ENCODE assay signal across 20 cellular contexts in genomic region chrX:151724563-151725337, GRCh38. TPM values are rescaled to one million over a fixed set of nuclear protein-coding genes. Genes with fewer than 3 reads are reported as not detected.
A peak's percentile ranks its signal among the peaks of the same experiment; 100 is the strongest.
DNase-seq lines count a peak whose midpoint lies in the region; ATAC-seq and TF ChIP-seq lines count a peak whose summit lies in the region.
"Had no signal": no experiment of that assay in that cellular context is flagged by ENCODE, and none has a peak within 500 bp of the region (broad histone marks: within the 10 kb centered on the region; RNA-seq: fewer than 3 reads in every experiment).

No MANE protein-coding gene starts in this region.

- H3K4me3 ChIP-seq in heart right ventricle: no peak overlapping the region
- no peak overlapping the region for H3K4me3 ChIP-seq in PC-3 (ENCODE audit: low read length)

- DNase-seq in heart right ventricle (no peak), Right ventricle myocardium inferior (ENCODE audit: missing footprints) (no peak), NCI-H2171 (lab: John Stamatoyannopoulos, UW) (peak; percentile 8), cerebellar cortex (ENCODE audit: low spot score) (peak; percentile 47), sciatic nerve (ENCODE audit: low spot score) (peak; percentile 48), T-helper 9 cell (no peak), NCI-H524 treated with DMSO at 0.1 percent for 48 hours (lab: John Stamatoyannopoulos, UW) (no peak), PC-3 (no peak)
- DNase-seq: BE2C; CD8-positive, alpha-beta memory T cell; DND-41; MM.1S; NCI-H1105 treated with DMSO at 0.1 percent for 48 hours; NCI-H1694; NCI-H2081 treated with DMSO at 0.1 percent for 48 hours; NCI-H345; NCI-H526; SHP77 treated with DMSO at 0.1 percent for 48 hours; SK-N-SH had no signal

- intact Hi-C loops in heart right ventricle (cut with DNase I): loop anchor here in 2 of 10 donors (5.0 kb wide), 1 partner anchor 572 kb away; no protein-coding TSS in a partner anchor
- intact Hi-C loops in Right ventricle myocardium inferior (cut with DNase I): no loop called here
- intact Hi-C loops in sciatic nerve (cut with DNase I): no loop called here
- intact Hi-C loops in PC-3 (cut with micrococcal nuclease): no loop called here

- H3K27ac ChIP-seq in heart right ventricle: peak overlapping the region in 6 of 10 donors; percentile 35 to 70 (median 61)
- no peak overlapping the region for H3K27ac ChIP-seq in PC-3 (ENCODE audit: low read length)

- no peak overlapping the region for H3K9ac ChIP-seq in PC-3 (ENCODE audit: low read length)
- H3K9ac ChIP-seq: SK-N-SH had no signal

- H3K36me3 ChIP-seq in heart right ventricle (no peaks in the 10 kb centered on the region), PC-3 (ENCODE audit: low read depth, low read length) (no peaks in the 10 kb centered on the region)
- H3K36me3 ChIP-seq: BE2C had no signal

- WGBS in heart right ventricle, 2 donors: 34 to 49% methylated on average over 5 to 7 of the region's 7 CpGs

- H2AFZ ChIP-seq in PC-3 (ENCODE audit: low read length): no peak overlapping the region

- H3K27me3 ChIP-seq in heart right ventricle (peaks cover 0 to 4% (median 0%) of the 10 kb centered on the region in 7 donors), PC-3 (ENCODE audit: low read length) (no peaks in the 10 kb centered on the region)
- H3K27me3 ChIP-seq: BE2C had no signal

- ATAC-seq in heart right ventricle: peak in 2 of 8 donors; percentile 22 to 31
- ATAC-seq in Right ventricle myocardium inferior: no peak
- no peak for ATAC-seq in sciatic nerve
- no peak for ATAC-seq in PC-3

- POLR2A ChIA-PET in PC-3 (lab: Charles Lee; ENCODE audit: unreplicated experiment): no interaction called here

- H3K4me2 ChIP-seq in PC-3 (ENCODE audit: low read length): no peak overlapping the region
- H3K4me2 ChIP-seq: SK-N-SH had no signal

- no peaks in the 10 kb centered on the region for H3K79me2 ChIP-seq in PC-3 (ENCODE audit: low read length)

- CTCF ChIA-PET in PC-3 (lab: Charles Lee): no interaction called here

- no peaks in the 10 kb centered on the region for H4K20me1 ChIP-seq in PC-3 (ENCODE audit: low read length)

- H3K9me3 ChIP-seq in heart right ventricle (no peaks in the 10 kb centered on the region), PC-3 (ENCODE audit: low read length) (no peaks in the 10 kb centered on the region)
- H3K9me3 ChIP-seq: BE2C, SK-N-SH had no signal

- no peak for TF ChIP-seq CTCF in heart right ventricle (IDR thresholded peaks at IDR 0.05)
- no peak for TF ChIP-seq CTCF in PC-3 (conservative IDR thresholded peaks at IDR 0.05; ENCODE audit: low read depth, low read length)

- H3K4me1 ChIP-seq in heart right ventricle (peaks cover 0 to 18% (median 10%) of the 10 kb centered on the region in 9 donors), PC-3 (ENCODE audit: insufficient read depth, low read length) (no peaks in the 10 kb centered on the region)
- H3K4me1 ChIP-seq: BE2C had no signal

- H3F3A ChIP-seq in PC-3 (ENCODE audit: low read length, unreplicated experiment): no peaks in the 10 kb centered on the region

- H3K9me2 ChIP-seq in PC-3 (replicated peaks; ENCODE audit: low read length): no peaks in the 10 kb centered on the region
- H3K9me2 ChIP-seq: SK-N-SH had no signal

- no TSS peak for BruUV-seq in PC-3 (replicated peaks; lab: Mats Ljungman, UMichigan)

RNA-seq across cellular contexts. Expression of gene FATE1, which starts 8.9 kb away (rescaled TPM):
- 1 to 10 TPM in 1 of 10 donors, under 1 TPM in 4, not detected in 5; 0.25 to 2.2 (median 0.58) TPM for total RNA-seq in heart right ventricle
- polyA plus RNA-seq in heart right ventricle: under 1 TPM; 0.35 to 0.59 TPM
- not detected for total RNA-seq in Right ventricle myocardium inferior
- 0.36 TPM for total RNA-seq in sciatic nerve
- not detected in 2 replicates for total RNA-seq in PC-3 (2014; rRNA removed)
- total RNA-seq: CD8-positive, alpha-beta memory T cell; LHCN-M2 had no signal
- polyA plus RNA-seq: CD8-positive, alpha-beta memory T cell; SK-N-SH had no signal

RNA-seq across cellular contexts. Expression of gene CNGA2, which starts 9.8 kb away (rescaled TPM):
- total RNA-seq in heart right ventricle: not detected
- polyA plus RNA-seq in heart right ventricle: not detected
- total RNA-seq in Right ventricle myocardium inferior: not detected
- total RNA-seq in sciatic nerve: not detected
- not detected in 2 replicates for total RNA-seq in PC-3 (2014; rRNA removed)
- total RNA-seq: CD8-positive, alpha-beta memory T cell; LHCN-M2 had no signal
- polyA plus RNA-seq: CD8-positive, alpha-beta memory T cell; SK-N-SH had no signal

RNA-seq across cellular contexts. Expression of gene PRRG3, which starts 29.5 kb away (rescaled TPM):
- total RNA-seq in heart right ventricle (1 to 10 TPM; 1.4 to 4.4 (median 2.5) TPM), Right ventricle myocardium inferior (3.4 TPM), sciatic nerve (64.3 TPM), PC-3 (2014; rRNA removed) (not detected in 2 replicates)
- 1 to 10 TPM in 1 of 2 donors, under 1 TPM in 1; 0.20 to 1.0 TPM for polyA plus RNA-seq in heart right ventricle
- total RNA-seq: CD8-positive, alpha-beta memory T cell; LHCN-M2 had no signal
- polyA plus RNA-seq: CD8-positive, alpha-beta memory T cell; SK-N-SH had no signal

Comparison
In these comparisons a context has a peak if more than half of its experiments do, and no peak if none do; other contexts are left out.
1. DNase-seq: peak in NCI-H2171 (single experiment), cerebellar cortex (single experiment) and sciatic nerve (single experiment); none in heart right ventricle (0 of 2), Right ventricle myocardium inferior (single experiment), T-helper 9 cell (single experiment), NCI-H524 treated with DMSO at 0.1 percent for 48 hours (single experiment) and PC-3 (single experiment).
2. RNA of gene PRRG3, which starts 29.5 kb away (total RNA-seq): 64.3 TPM in sciatic nerve (single experiment); 3.4 TPM in Right ventricle myocardium inferior (single experiment), 1.4 to 4.4 TPM in heart right ventricle and not detected in PC-3; every median in the first group is over 10 times any median in the second.